26 cellular contexts compared by ENCODE assay signal in genomic region chr6:147604373-147604772, GRCh38.
A peak's percentile ranks its signal among the peaks of the same experiment; 100 is the strongest.
DNase-seq lines count a peak whose midpoint lies in the region; ATAC-seq lines count a peak whose summit lies in the region.
"Had no signal": no experiment of that assay in that cellular context is flagged by ENCODE, and none has a peak within 500 bp of the region (broad histone marks: within the 10 kb centered on the region; RNA-seq: fewer than 3 reads in every experiment).

No MANE protein-coding gene starts in this region.

- ATAC-seq in GM18870 (IDR thresholded peaks at IDR 0.05; ENCODE audit: unreplicated experiment), result no peak
- ATAC-seq: activated CD8-positive, alpha-beta memory T cell treated with anti-CD3 and anti-CD28 coated beads, Interleukin-2, amount 10 ng/mL, durations not matched to agents 7 days and 5 days; left colon; PC-3; WTC11 had no signal

- DNase-seq in H4 (ENCODE audit: low spot score) (peak; percentile 8), MG63 (peak; percentile 73), astrocyte of the hippocampus (ENCODE audit: low read depth, low spot score) (peak; percentile 60), left kidney (ENCODE audit: low read depth, low spot score) (peak; percentile 26), GM19240 (ENCODE audit: insufficient read length, low spot score) (no peak), putamen (ENCODE audit: low spot score) (no peak), cerebellar cortex (ENCODE audit: low spot score) (no peak)
- DNase-seq: activated CD4-positive, alpha-beta T cell treated with anti-CD3 and anti-CD28 coated beads, Interleukin-2, amount 50 U/mL, for 1 hour; activated CD8-positive, alpha-beta memory T cell treated with anti-CD3 and anti-CD28 coated beads, Interleukin-2, amount 10 ng/mL, durations not matched to agents 7 days and 5 days; activated naive CD4-positive, alpha-beta T cell treated with anti-CD3 and anti-CD28 coated beads, Interleukin-2, amount 10 ng/mL, durations not matched to agents 7 days and 5 days; AML-193; CD4-positive, alpha-beta memory T cell; central memory CD4-positive, alpha-beta T cell; DMS153; dorsolateral prefrontal cortex; head of caudate nucleus; HFFc6; left colon; midbrain; MV-4-11; NCI-H1694; PC-3; SHP77 treated with DMSO at 0.1 percent for 48 hours; sigmoid colon had no signal

- H3K27me3 ChIP-seq in MG63, result no peaks in the 10 kb centered on the region
- H3K27me3 ChIP-seq: dorsolateral prefrontal cortex, sigmoid colon had no signal

- H3K4me3 ChIP-seq in MG63, result no peak overlapping the region
- H3K4me3 ChIP-seq: dorsolateral prefrontal cortex, sigmoid colon had no signal

- no peaks in the 10 kb centered on the region for H3K9me3 ChIP-seq in MG63
- H3K9me3 ChIP-seq: sigmoid colon had no signal

- H3K36me3 ChIP-seq in MG63, result no peaks in the 10 kb centered on the region
- H3K36me3 ChIP-seq: sigmoid colon had no signal

Comparison
In these comparisons a context has a peak if more than half of its experiments do, and no peak if none do; other contexts are left out.
1. DNase-seq: peak in H4 (single experiment), MG63 (single experiment), astrocyte of the hippocampus (single experiment) and left kidney (single experiment); none in GM19240 (single experiment), putamen (single experiment) and cerebellar cortex (single experiment).